ENCODE assay signal across 21 cellular contexts in genomic region chr5:176560364-176560763, GRCh38. TPM values are rescaled to one million over a fixed set of nuclear protein-coding genes. Genes with fewer than 3 reads are reported as not detected.
DNase-seq lines count a peak whose midpoint lies in the region; ATAC-seq and TF ChIP-seq lines count a peak whose summit lies in the region.
"Had no signal": no experiment of that assay in that cellular context is flagged by ENCODE, and none has a peak within 500 bp of the region (broad histone marks: within the 10 kb centered on the region; RNA-seq: fewer than 3 reads in every experiment).

No MANE protein-coding gene starts in this region.

- CTCF ChIA-PET in activated CD8-positive, alpha-beta T cell treated with anti-CD3 and anti-CD28 coated beads, Interleukin-2, amount 10 ng/mL, durations not matched to agents 7 days and 5 days (lab: Charles Lee): interaction anchor here (1.1 kb wide), 1 partner anchor 143 kb away, joined by 5 read pairs; the partner anchor contains the start of gene CLTB
- CTCF ChIA-PET in PC-3 (lab: Charles Lee): no interaction called here

- H3K9me3 ChIP-seq in BLaER1 (0 out of 2 replicates have a peak, but pooled peaks cover 4% of the 10 kb centered on the region), DND-41 (ENCODE audit: insufficient read depth, low read length, severe bottlenecking) (no peaks in the 10 kb centered on the region), endodermal cell (ENCODE audit: control insufficient read depth, low read length) (no peaks in the 10 kb centered on the region), PC-3 (ENCODE audit: low read length) (no peaks in the 10 kb centered on the region)
- H3K9me3 ChIP-seq: right atrium auricular region, tibial artery had no signal

- no peaks in the 10 kb centered on the region for H4K20me1 ChIP-seq in BLaER1
- H4K20me1 ChIP-seq in DND-41 (ENCODE audit: insufficient read depth, low read length): no peaks in the 10 kb centered on the region
- no peaks in the 10 kb centered on the region for H4K20me1 ChIP-seq in PC-3 (ENCODE audit: low read length)

- no peak overlapping the region for H3K4me3 Mint-ChIP-seq in activated CD8-positive, alpha-beta T cell treated with anti-CD3 and anti-CD28 coated beads, Interleukin-2, amount 10 ng/mL, durations not matched to agents 7 days and 5 days
- no peak overlapping the region for H3K4me3 Mint-ChIP-seq in endodermal cell
- H3K4me3 Mint-ChIP-seq: naive B cell; stimulated activated memory B cell treated with anti-CD40 and anti-IgM and Interleukin-4, amounts not matched to agents 10 μg/mL and 1 μg/mL and 100 μg/mL, for 72 hours had no signal

- H3K9ac ChIP-seq in BLaER1 (no peak overlapping the region), DND-41 (ENCODE audit: low read depth, low read length) (no peak overlapping the region), endodermal cell (ENCODE audit: extremely low read depth, low read length, poor library complexity, severe bottlenecking) (no peak overlapping the region), PC-3 (ENCODE audit: low read length) (no peak overlapping the region)

- intact Hi-C loops in PC-3 (cut with micrococcal nuclease): no loop called here

- peaks cover 4% of the 10 kb centered on the region for H3K27me3 Mint-ChIP-seq in activated CD8-positive, alpha-beta T cell treated with anti-CD3 and anti-CD28 coated beads, Interleukin-2, amount 10 ng/mL, durations not matched to agents 7 days and 5 days (ENCODE audit: low read depth)
- H3K27me3 Mint-ChIP-seq in endodermal cell (ENCODE audit: insufficient read depth): no peaks in the 10 kb centered on the region

- no peaks in the 10 kb centered on the region for H3K9me2 ChIP-seq in PC-3 (replicated peaks; ENCODE audit: low read length)

- H3K36me3 ChIP-seq in BLaER1 (no peaks in the 10 kb centered on the region), DND-41 (ENCODE audit: insufficient read depth, low read length) (no peaks in the 10 kb centered on the region), endodermal cell (ENCODE audit: control insufficient read depth, insufficient read depth, low read length) (no peaks in the 10 kb centered on the region), PC-3 (ENCODE audit: low read depth, low read length) (no peaks in the 10 kb centered on the region)
- H3K36me3 ChIP-seq: right atrium auricular region, tibial artery had no signal

- no peaks in the 10 kb centered on the region for H3K9me3 Mint-ChIP-seq in activated CD8-positive, alpha-beta T cell treated with anti-CD3 and anti-CD28 coated beads, Interleukin-2, amount 10 ng/mL, durations not matched to agents 7 days and 5 days (ENCODE audit: insufficient read depth)
- peaks cover 4% of the 10 kb centered on the region for H3K9me3 Mint-ChIP-seq in endodermal cell
- H3K9me3 Mint-ChIP-seq: stimulated activated memory B cell treated with anti-CD40 and anti-IgM and Interleukin-4, amounts not matched to agents 10 μg/mL and 1 μg/mL and 100 μg/mL, for 72 hours had no signal

- no peaks in the 10 kb centered on the region for H3K36me3 Mint-ChIP-seq in activated CD8-positive, alpha-beta T cell treated with anti-CD3 and anti-CD28 coated beads, Interleukin-2, amount 10 ng/mL, durations not matched to agents 7 days and 5 days (ENCODE audit: low read depth)
- no peaks in the 10 kb centered on the region for H3K36me3 Mint-ChIP-seq in endodermal cell (ENCODE audit: low read depth)
- H3K36me3 Mint-ChIP-seq: stimulated activated memory B cell treated with anti-CD40 and anti-IgM and Interleukin-4, amounts not matched to agents 10 μg/mL and 1 μg/mL and 100 μg/mL, for 72 hours had no signal

- peaks cover 32% of the 10 kb centered on the region for H3K4me1 Mint-ChIP-seq in activated CD8-positive, alpha-beta T cell treated with anti-CD3 and anti-CD28 coated beads, Interleukin-2, amount 10 ng/mL, durations not matched to agents 7 days and 5 days (ENCODE audit: low read depth)
- H3K4me1 Mint-ChIP-seq in endodermal cell: no peaks in the 10 kb centered on the region

- BruUV-seq in PC-3 (replicated peaks; lab: Mats Ljungman, UMichigan): no TSS peak

- WGBS in endodermal cell (ENCODE audit: insufficient coverage in 1 of 2, insufficient read length in 1 of 2), 2 experiments: 92 to 96% methylated on average over 7 of the region's 8 CpGs

- H3K27me3 ChIP-seq in BLaER1 (no peaks in the 10 kb centered on the region), DND-41 (ENCODE audit: insufficient read depth, low read length, poor library complexity) (no peaks in the 10 kb centered on the region), endodermal cell (ENCODE audit: control insufficient read depth, insufficient read depth, low read length, poor library complexity, severe bottlenecking) (no peaks in the 10 kb centered on the region), PC-3 (ENCODE audit: low read length) (no peaks in the 10 kb centered on the region)
- H3K27me3 ChIP-seq: right atrium auricular region had no signal

- POLR2A ChIA-PET in activated CD8-positive, alpha-beta T cell treated with anti-CD3 and anti-CD28 coated beads, Interleukin-2, amount 10 ng/mL, durations not matched to agents 7 days and 5 days (lab: Charles Lee): no interaction called here
- POLR2A ChIA-PET in PC-3 (lab: Charles Lee; ENCODE audit: unreplicated experiment): interaction anchor here (0.6 kb wide), 1 partner anchor 42 kb away, joined by 10 read pairs; no protein-coding TSS in a partner anchor

- ATAC-seq in DND-41 (ENCODE audit: insufficient read depth, low read depth) (0 out of 3 replicates have a peak, but pooled peaks have one; percentile 27), PC-3 (no peak), GM18861 (IDR thresholded peaks at IDR 0.05; ENCODE audit: unreplicated experiment) (no peak)
- ATAC-seq in activated CD8-positive, alpha-beta T cell treated with anti-CD3 and anti-CD28 coated beads, Interleukin-2, amount 10 ng/mL, durations not matched to agents 7 days and 5 days: peak; percentile 56
- ATAC-seq: left cardiac atrium; SK-N-SH treated with all-trans-retinoic acid at 6 μM for 48 hours; stimulated activated memory B cell treated with anti-CD40 and anti-IgM and Interleukin-4, amounts not matched to agents 10 μg/mL and 1 μg/mL and 100 μg/mL, for 72 hours had no signal

- H3K4me1 ChIP-seq in BLaER1 (peaks cover 46% of the 10 kb centered on the region), DND-41 (ENCODE audit: insufficient read depth, low read length) (no peaks in the 10 kb centered on the region), endodermal cell (ENCODE audit: control insufficient read depth, insufficient read depth, low read length) (peaks cover 2% of the 10 kb centered on the region), PC-3 (ENCODE audit: insufficient read depth, low read length) (peaks cover 8% of the 10 kb centered on the region)
- H3K4me1 ChIP-seq: right atrium auricular region, tibial artery had no signal

- no peak overlapping the region for H3K27ac Mint-ChIP-seq in activated CD8-positive, alpha-beta T cell treated with anti-CD3 and anti-CD28 coated beads, Interleukin-2, amount 10 ng/mL, durations not matched to agents 7 days and 5 days
- no peak overlapping the region for H3K27ac Mint-ChIP-seq in endodermal cell
- H3K27ac Mint-ChIP-seq: stimulated activated memory B cell treated with anti-CD40 and anti-IgM and Interleukin-4, amounts not matched to agents 10 μg/mL and 1 μg/mL and 100 μg/mL, for 72 hours had no signal

- no peaks in the 10 kb centered on the region for H3F3A ChIP-seq in PC-3 (ENCODE audit: low read length, unreplicated experiment)

- DNase-seq in DND-41 (no peak), endodermal cell (peak; percentile 35), PC-3 (no peak), LoVo (ENCODE audit: low spot score) (no peak)
- peak; percentile 51 for DNase-seq in activated CD8-positive, alpha-beta T cell treated with anti-CD3 and anti-CD28 coated beads, Interleukin-2, amount 10 ng/mL, durations not matched to agents 7 days and 5 days
- DNase-seq: amniotic stem cell, HCEC 1CT, left cardiac atrium, mesenchymal stem cell, NCI-H1417 treated with DMSO at 0.1 percent for 48 hours, NCI-H2107, NCI-H510A treated with DMSO at 0.1 percent for 48 hours, tibial artery had no signal

- H3K4me3 ChIP-seq in BLaER1 (no peak overlapping the region), DND-41 (ENCODE audit: low read depth in 1 of 2, low read length in 2 of 2) (no peak overlapping the region), endodermal cell (ENCODE audit: low read length) (no peak overlapping the region), PC-3 (ENCODE audit: low read length) (no peak overlapping the region)
- H3K4me3 ChIP-seq: right atrium auricular region, tibial artery had no signal

- peak overlapping the region; percentile 38 for H3K4me2 ChIP-seq in BLaER1
- H3K4me2 ChIP-seq in DND-41 (ENCODE audit: insufficient read depth, low read length): no peak overlapping the region
- H3K4me2 ChIP-seq in PC-3 (ENCODE audit: low read length): no peak overlapping the region

- TF ChIP-seq CTCF in DND-41 (IDR thresholded peaks at IDR 0.05; ENCODE audit: borderline replicate concordance, extremely low read depth, low read length, poor library complexity, severe bottlenecking) (no peak), endodermal cell (conservative IDR thresholded peaks at IDR 0.05) (no peak), PC-3 (conservative IDR thresholded peaks at IDR 0.05; ENCODE audit: low read depth, low read length) (no peak)

- H3K27ac ChIP-seq in BLaER1 (no peak overlapping the region), DND-41 (ENCODE audit: low read length) (no peak overlapping the region), endodermal cell (ENCODE audit: low read depth, low read length) (no peak overlapping the region), PC-3 (ENCODE audit: low read length) (no peak overlapping the region)
- H3K27ac ChIP-seq: right atrium auricular region, RWPE1, tibial artery had no signal

- H2AFZ ChIP-seq in DND-41 (ENCODE audit: low read depth, low read length): no peak overlapping the region
- H2AFZ ChIP-seq in PC-3 (ENCODE audit: low read length): no peak overlapping the region

- H3K79me2 ChIP-seq in DND-41 (ENCODE audit: insufficient read depth, low read length): no peaks in the 10 kb centered on the region
- no peaks in the 10 kb centered on the region for H3K79me2 ChIP-seq in PC-3 (ENCODE audit: low read length)

RNA-seq across cellular contexts. Expression of gene CDHR2, which starts 11.2 kb away (rescaled TPM):
- total RNA-seq in activated CD8-positive, alpha-beta T cell treated with anti-CD3 and anti-CD28 coated beads, Interleukin-2, amount 10 ng/mL, durations not matched to agents 7 days and 5 days: 1 to 10 TPM; 2.1 to 2.2 TPM
- total RNA-seq in endodermal cell (under 1 TPM; 0.37 to 0.89 TPM), PC-3 (2014; rRNA removed) (0.07 TPM in 1 of 2 replicates, not detected in the other)
- polyA plus RNA-seq in endodermal cell (2013, experiment 1 of 2): not detected
- not detected for polyA plus RNA-seq in endodermal cell (2013, experiment 2 of 2)
- total RNA-seq: endothelial cell of umbilical vein had no signal
- polyA plus RNA-seq: endothelial cell of umbilical vein had no signal

RNA-seq across cellular contexts. Expression of gene RNF44, which starts 23.2 kb away (rescaled TPM):
- 10 to 100 TPM; 88.3 to 92.7 TPM for total RNA-seq in activated CD8-positive, alpha-beta T cell treated with anti-CD3 and anti-CD28 coated beads, Interleukin-2, amount 10 ng/mL, durations not matched to agents 7 days and 5 days
- total RNA-seq in endodermal cell: 100 to 1,000 TPM; 150 to 173 TPM
- polyA plus RNA-seq in endodermal cell (2013, experiment 1 of 2): 123 TPM
- 111 TPM for polyA plus RNA-seq in endodermal cell (2013, experiment 2 of 2)
- 19.2 and 28.3 TPM in 2 replicates for total RNA-seq in PC-3 (2014; rRNA removed)

RNA-seq across cellular contexts. Expression of gene GPRIN1, which starts 49.6 kb away (rescaled TPM):
- total RNA-seq in activated CD8-positive, alpha-beta T cell treated with anti-CD3 and anti-CD28 coated beads, Interleukin-2, amount 10 ng/mL, durations not matched to agents 7 days and 5 days: 1 to 10 TPM; 1.9 to 2.5 TPM
- total RNA-seq in endodermal cell (1 to 10 TPM; 4.5 to 4.9 TPM), PC-3 (2014; rRNA removed) (18.7 and 19.9 TPM in 2 replicates)
- 10.4 TPM for polyA plus RNA-seq in endodermal cell (2013, experiment 1 of 2)
- polyA plus RNA-seq in endodermal cell (2013, experiment 2 of 2): 10.0 TPM

Comparison
In these comparisons a context has a peak if more than half of its experiments do, and no peak if none do; other contexts are left out.
1. ATAC-seq: peak in DND-41 (single experiment) and activated CD8-positive, alpha-beta T cell treated with anti-CD3 and anti-CD28 coated beads, Interleukin-2, amount 10 ng/mL, durations not matched to agents 7 days and 5 days (single experiment); none in PC-3 (single experiment) and GM18861 (single experiment).
2. DNase-seq: peak in activated CD8-positive, alpha-beta T cell treated with anti-CD3 and anti-CD28 coated beads, Interleukin-2, amount 10 ng/mL, durations not matched to agents 7 days and 5 days (single experiment) and endodermal cell (single experiment); none in DND-41 (single experiment), PC-3 (single experiment) and LoVo (single experiment).